Comparison of ENCODE assay signal across 19 cellular contexts in the genomic region with DNA sequence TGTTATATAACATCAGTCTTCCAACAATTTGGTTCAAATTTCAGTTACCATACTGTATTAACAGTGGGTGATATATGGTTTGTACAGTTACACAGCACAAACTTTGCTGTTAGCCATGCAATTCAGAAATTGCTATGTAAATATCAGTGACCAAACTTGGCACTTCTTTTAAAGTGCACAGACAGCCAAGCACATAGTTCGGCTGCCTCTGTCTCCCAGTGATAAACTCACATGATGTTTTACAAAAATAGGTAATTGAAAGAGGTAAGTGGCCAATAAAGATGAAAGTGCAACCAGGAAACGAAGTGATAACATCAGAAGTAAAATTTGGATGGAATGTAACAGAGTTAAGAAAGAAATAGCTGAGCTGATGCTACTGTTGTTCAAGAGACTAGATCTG.
"Had no signal": no experiment of that assay in that cellular context is flagged by ENCODE, and none has a peak within 500 bp of the region (broad histone marks: within the 10 kb centered on the region; RNA-seq: fewer than 3 reads in every experiment).

No MANE protein-coding gene starts in this region.

- FAIRE-seq: islet of Langerhans had no signal

- H3K27me3 ChIP-seq: breast epithelium, gastroesophageal sphincter, sigmoid colon, testis had no signal

- DNase-seq: activated CD4-positive, alpha-beta T cell treated with anti-CD3 and anti-CD28 coated beads, Interleukin-2, amount 50 U/mL, for 1 hour; activated naive CD4-positive, alpha-beta T cell treated with Interleukin-2 at 50 U/mL for 16 hours; activated T-cell treated with anti-CD3 and anti-CD28 coated beads for 4 hours; anterior cingulate cortex; endodermal cell; mesendoderm; nephron progenitor cell; psoas muscle; sigmoid colon; stimulated activated CD4-positive, alpha-beta T cell treated with anti-CD3 and anti-CD28 coated beads, Interleukin-1b, Interleukin-23, amount 100 ng/mL, for 48 hours; stimulated activated naive CD8-positive, alpha-beta T cell treated with anti-CD3 and anti-CD28 coated beads, Interleukin-15, amount 100 ng/mL, for 72 hours; T-cell; T-helper 9 cell; testis had no signal

- H3K27ac ChIP-seq: breast epithelium, gastroesophageal sphincter, psoas muscle, sigmoid colon, testis had no signal

- H3K4me3 ChIP-seq: breast epithelium, gastroesophageal sphincter, psoas muscle, sigmoid colon, testis had no signal

- ATAC-seq: activated CD4-positive, CD25-positive, alpha-beta regulatory T cell treated with anti-CD3 and anti-CD28 coated beads, Interleukin-2, amount 50 U/mL, for 24 hours; activated T-helper 17 cell treated with anti-CD3 and anti-CD28 coated beads, Interleukin-2, amount 50 U/mL, for 72 hours; gastroesophageal sphincter; psoas muscle; stimulated activated naive CD8-positive, alpha-beta T cell treated with anti-CD3 and anti-CD28 coated beads, Interleukin-15, amount 100 ng/mL, for 72 hours; T-cell had no signal

- H3K4me1 ChIP-seq: breast epithelium, psoas muscle, testis had no signal

- H3K36me3 ChIP-seq: breast epithelium, gastroesophageal sphincter, sigmoid colon had no signal

- H3K9me3 ChIP-seq: breast epithelium, gastroesophageal sphincter, psoas muscle, sigmoid colon, testis had no signal
